Comparison of ENCODE assay signal across 27 cellular contexts in the genomic region with DNA sequence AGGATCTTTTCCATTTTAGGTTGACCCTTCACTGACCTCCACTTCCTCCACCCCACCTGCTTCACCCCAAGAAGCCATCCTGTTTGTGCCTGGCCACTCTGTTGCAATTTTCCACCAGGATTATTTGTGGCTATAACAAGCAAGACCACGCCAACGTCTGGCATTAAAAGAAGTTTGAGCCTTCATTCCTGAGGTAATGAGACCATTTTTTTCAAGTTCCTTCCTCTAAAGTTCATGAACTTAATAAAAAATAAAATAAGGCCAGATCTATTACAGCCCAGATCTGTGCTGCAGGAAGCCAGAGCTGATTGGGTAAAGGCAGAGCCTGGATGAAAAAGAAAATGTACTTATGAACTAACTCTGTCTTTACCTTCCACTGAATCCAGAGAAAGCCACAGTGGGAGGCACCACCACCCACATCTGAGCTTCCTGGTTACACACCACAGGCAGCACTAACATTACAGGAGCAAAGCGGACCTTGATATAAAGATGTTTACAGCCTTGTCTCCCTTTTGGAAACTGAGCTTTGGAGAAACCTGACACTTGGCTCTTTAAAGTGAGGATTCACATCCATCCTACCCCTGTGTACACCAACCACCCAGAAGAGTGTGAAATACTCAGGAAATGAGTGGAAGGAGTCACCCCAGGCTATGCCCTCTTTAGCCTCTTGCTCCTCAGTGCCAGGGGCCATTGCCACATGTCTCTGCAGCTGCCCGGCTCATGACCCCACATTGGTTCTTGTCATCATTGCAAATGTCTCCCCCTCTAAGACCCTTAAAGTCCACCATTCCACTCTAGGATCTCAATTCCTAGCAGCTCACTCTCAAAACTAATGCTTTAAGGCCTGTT.
DNase-seq lines count a peak whose midpoint lies in the region; ATAC-seq, FAIRE-seq and TF ChIP-seq lines count a peak whose summit lies in the region.
"Had no signal": no experiment of that assay in that cellular context is flagged by ENCODE, and none has a peak within 500 bp of the region (broad histone marks: within the 10 kb centered on the region; RNA-seq: fewer than 3 reads in every experiment).

No MANE protein-coding gene starts in this region.

- TF ChIP-seq CTCF in breast epithelium (IDR thresholded peaks at IDR 0.05) (no peak), mammary epithelial cell (conservative IDR thresholded peaks at IDR 0.05 in 1 of 2, IDR thresholded peaks at IDR 0.05 in 1 of 2; ENCODE audit: extremely low read depth in 1 of 2, insufficient read depth in 1 of 2, low read depth in 1 of 2, low read length in 2 of 2) (no peak), HepG2 (CRISPR knock-in tag; IDR thresholded peaks at IDR 0.05) (no peak), osteoblast (IDR thresholded peaks at IDR 0.05; ENCODE audit: extremely low read depth, low read depth, low read length) (no peak)

- H3K36me3 ChIP-seq in breast epithelium: no peaks in the 10 kb centered on the region
- no peaks in the 10 kb centered on the region for H3K36me3 ChIP-seq in mammary epithelial cell (ENCODE audit: insufficient read depth, low read length)
- H3K36me3 ChIP-seq in HepG2 (replicated peaks in 1 of 2; ENCODE audit: control insufficient read depth in 1 of 2, insufficient read depth in 2 of 2, low read length in 2 of 2): no peaks in the 10 kb centered on the region
- no peaks in the 10 kb centered on the region for H3K36me3 ChIP-seq in skeletal muscle tissue (ENCODE audit: control insufficient read depth in 3 of 3, insufficient read depth in 3 of 3, low read length in 3 of 3)
- no peaks in the 10 kb centered on the region for H3K36me3 ChIP-seq in osteoblast (ENCODE audit: insufficient read depth, low read length)
- no peaks in the 10 kb centered on the region for H3K36me3 ChIP-seq in GM23248 (ENCODE audit: low read depth)
- H3K36me3 ChIP-seq: esophagus muscularis mucosa, right lobe of liver, SJSA1, transverse colon had no signal

- no TSS peak for BruUV-seq in mammary epithelial cell (replicated peaks; lab: Mats Ljungman, UMichigan)
- BruUV-seq in HepG2 (replicated peaks; lab: Mats Ljungman, UMichigan): no TSS peak

- H3K27me3 ChIP-seq in breast epithelium (no peaks in the 10 kb centered on the region), mammary epithelial cell (ENCODE audit: insufficient read depth, low read length) (no peaks in the 10 kb centered on the region), HepG2 (ENCODE audit: control insufficient read depth in 1 of 2, insufficient read depth in 2 of 2, low read length in 2 of 2) (no peaks in the 10 kb centered on the region), skeletal muscle tissue (ENCODE audit: control insufficient read depth in 3 of 3, insufficient read depth in 3 of 3, low read length in 3 of 3) (no peaks in the 10 kb centered on the region), osteoblast (ENCODE audit: insufficient read depth, low read length) (no peaks in the 10 kb centered on the region), GM23248 (replicated peaks; ENCODE audit: insufficient read depth) (no peaks in the 10 kb centered on the region)
- H3K27me3 ChIP-seq: esophagus muscularis mucosa, hepatocyte, right lobe of liver, SJSA1, transverse colon had no signal

- H2AFZ ChIP-seq in mammary epithelial cell (ENCODE audit: low read depth, low read length): no peak overlapping the region
- no peak overlapping the region for H2AFZ ChIP-seq in HepG2 (ENCODE audit: low read length)
- no peak overlapping the region for H2AFZ ChIP-seq in osteoblast (ENCODE audit: low read length)
- no peak overlapping the region for H2AFZ ChIP-seq in GM23248
- H2AFZ ChIP-seq: hepatocyte had no signal

- no peaks in the 10 kb centered on the region for H3K79me2 ChIP-seq in mammary epithelial cell (ENCODE audit: insufficient read depth, low read length)
- no peaks in the 10 kb centered on the region for H3K79me2 ChIP-seq in HepG2 (ENCODE audit: insufficient read depth, low read length)
- no peaks in the 10 kb centered on the region for H3K79me2 ChIP-seq in osteoblast (ENCODE audit: insufficient read depth, low read length)
- H3K79me2 ChIP-seq in GM23248 (ENCODE audit: insufficient read depth): no peaks in the 10 kb centered on the region
- H3K79me2 ChIP-seq: hepatocyte had no signal

- in situ Hi-C loops in mammary epithelial cell (cut with MboI; ENCODE audit: low sequenced_read_pairs in 2 of 2) (no loop called here), HepG2 (cut with HindIII; ENCODE audit: extremely low pct_ligation_motif_present, low pct_unique_long_range_greater_than_20kb) (no loop called here), GM23248 (cut with MboI) (no loop called here)

- no peak for FAIRE-seq in HepG2 (lab: Jason Lieb, UNC)
- FAIRE-seq: GM12892 had no signal

- TF ChIP-seq POLR2A in breast epithelium (IDR thresholded peaks at IDR 0.05): no peak
- TF ChIP-seq POLR2A in HepG2 (IDR thresholded peaks at IDR 0.05; ENCODE audit: insufficient read depth in 1 of 2, low read depth in 2 of 2, low read length in 2 of 2): no peak

- H3K4me2 ChIP-seq in mammary epithelial cell (ENCODE audit: insufficient read depth, low read depth, low read length): no peak overlapping the region
- peak overlapping the region; percentile 30; the same call in 1 of the 2 replicates for H3K4me2 ChIP-seq in HepG2 (ENCODE audit: low read depth, low read length)
- no peak overlapping the region for H3K4me2 ChIP-seq in osteoblast (ENCODE audit: insufficient read depth, low read length)
- H3K4me2 ChIP-seq in GM23248 (ENCODE audit: unreplicated experiment): no peak overlapping the region
- H3K4me2 ChIP-seq: hepatocyte had no signal

- WGBS in mammary epithelial cell (ENCODE audit: low coverage, missing lambda C conversion rate): 58% methylated on average over 4 of the region's 4 CpGs
- 75% methylated on average over 4 of the region's 4 CpGs for WGBS in HepG2 (ENCODE audit: low lambda C conversion rate)
- WGBS in GM23248 (ENCODE audit: low coverage in 1 of 2, low lambda C conversion rate in 2 of 2, missing lambda C conversion rate in 2 of 2), 2 experiments: 80 to 90% methylated on average over 4 of the region's 4 CpGs

- POLR2A ChIA-PET in HepG2 (lab: Yijun Ruan, JAX): interaction anchor here (1.2 kb wide), 1 partner anchor 94 kb away, joined by 3 read pairs; no protein-coding TSS in a partner anchor

- H4K20me1 ChIP-seq in mammary epithelial cell (ENCODE audit: insufficient read depth, low read length) (no peaks in the 10 kb centered on the region), HepG2 (ENCODE audit: insufficient read depth, low read length) (no peaks in the 10 kb centered on the region), osteoblast (ENCODE audit: insufficient read depth, low read length) (no peaks in the 10 kb centered on the region), GM23248 (ENCODE audit: insufficient read depth) (no peaks in the 10 kb centered on the region)

- ATAC-seq in HepG2: no peak

- DNase-seq in breast epithelium (ENCODE audit: low spot score in 2 of 2) (no peak), mammary epithelial cell (no peak), dermis blood vessel endothelial cell (peak; percentile 69), HepG2 (ENCODE audit: low spot score) (no peak), osteoblast (ENCODE audit: insufficient read length, low spot score, missing footprints) (no peak), GM23248 (no peak), NCI-H2081 (lab: John Stamatoyannopoulos, UW) (no peak)
- DNase-seq: activated CD4-positive, alpha-beta T cell treated with anti-CD3 and anti-CD28 coated beads, Interleukin-2, amount 50 U/mL, for 1 hour; activated CD8-positive, alpha-beta memory T cell treated with anti-CD3 and anti-CD28 coated beads, Interleukin-2, amount 50 U/mL, for 48 hours; activated effector memory CD4-positive, alpha-beta T cell treated with anti-CD3 and anti-CD28 coated beads, Interleukin-2, amount 50 U/mL, for 16 hours; DMS153; effector CD8-positive, alpha-beta T cell; H7; NCI-H1436; NCI-H2171 treated with DMSO at 0.1 percent for 48 hours; NCI-H774; stimulated activated CD4-positive, alpha-beta T cell treated with anti-CD3 and anti-CD28 coated beads, Interleukin-1b, Interleukin-23, amount 100 ng/mL, for 48 hours; transverse colon had no signal

- intact Hi-C loops in breast epithelium (cut with DNase I; ENCODE audit: low total_unique reads): no loop called here
- intact Hi-C loops in mammary epithelial cell (cut with micrococcal nuclease): no loop called here
- intact Hi-C loops in HepG2 (cut with micrococcal nuclease; ENCODE audit: unreplicated experiment): no loop called here

- TF ChIP-seq RAD21 in HepG2 (CRISPR knock-in tag; IDR thresholded peaks at IDR 0.05): no peak

- CTCF ChIA-PET in mammary epithelial cell (lab: Charles Lee; ENCODE audit: low non-redundant PET): no interaction called here
- CTCF ChIA-PET in HepG2 (lab: Yijun Ruan, JAX; ENCODE audit: low intra/inter-chr PET ratio, low total read pairs): no interaction called here

- H3K9me3 ChIP-seq in breast epithelium (no peaks in the 10 kb centered on the region), mammary epithelial cell (replicated peaks; ENCODE audit: insufficient read depth, low read length) (no peaks in the 10 kb centered on the region), HepG2 (ENCODE audit: low read length) (no peaks in the 10 kb centered on the region), skeletal muscle tissue (ENCODE audit: control insufficient read depth in 3 of 3, low read length in 3 of 3) (no peaks in the 10 kb centered on the region), osteoblast (ENCODE audit: low read depth, low read length) (no peaks in the 10 kb centered on the region), GM23248 (ENCODE audit: low read depth) (no peaks in the 10 kb centered on the region)
- H3K9me3 ChIP-seq: esophagus muscularis mucosa, right lobe of liver, SJSA1, transverse colon had no signal

- H3K27ac ChIP-seq in breast epithelium (peak overlapping the region; percentile 10 to 71), mammary epithelial cell (ENCODE audit: insufficient read depth, low read depth, low read length) (no peak overlapping the region), HepG2 (ENCODE audit: extremely low read length, insufficient read depth, low read length) (peak overlapping the region; percentile 7), skeletal muscle tissue (ENCODE audit: low read depth, low read length) (peak overlapping the region; percentile 50), osteoblast (ENCODE audit: low read depth, low read length) (no peak overlapping the region), GM23248 (no peak overlapping the region)
- H3K27ac ChIP-seq: 22Rv1, C4-2B, hepatocyte, right lobe of liver, SJSA1, transverse colon, VCaP had no signal

- no peaks in the 10 kb centered on the region for H3K9me2 ChIP-seq in GM23248 (ENCODE audit: insufficient read depth)

- no peaks in the 10 kb centered on the region for H3F3A ChIP-seq in GM23248 (ENCODE audit: insufficient read depth)

- no peak overlapping the region for H3K9ac ChIP-seq in mammary epithelial cell (ENCODE audit: insufficient read depth, low read length)
- no peak overlapping the region for H3K9ac ChIP-seq in HepG2 (ENCODE audit: insufficient read depth, low read depth, low read length)
- no peak overlapping the region for H3K9ac ChIP-seq in skeletal muscle tissue (ENCODE audit: low read depth in 1 of 3, low read length in 3 of 3)
- H3K9ac ChIP-seq in GM23248: no peak overlapping the region

- dilution Hi-C loops in mammary epithelial cell (cut with HindIII; ENCODE audit: low sequenced_read_pairs): no loop called here

- H3K4me3 ChIP-seq in breast epithelium (no peak overlapping the region), mammary epithelial cell (replicated peaks in 1 of 3; ENCODE audit: insufficient read depth in 1 of 3, low read depth in 2 of 3, low read length in 3 of 3) (no peak overlapping the region), HepG2 (replicated peaks in 1 of 3; ENCODE audit: insufficient read depth in 1 of 3, low read depth in 2 of 3, low read length in 3 of 3) (no peak overlapping the region), skeletal muscle tissue (ENCODE audit: low read length in 3 of 3) (no peak overlapping the region), osteoblast (ENCODE audit: insufficient read depth, low read length) (no peak overlapping the region), GM23248 (no peak overlapping the region)
- H3K4me3 ChIP-seq: esophagus muscularis mucosa, hepatocyte, right lobe of liver, SJSA1, transverse colon had no signal

- H3K4me1 ChIP-seq in breast epithelium (no peaks in the 10 kb centered on the region), mammary epithelial cell (ENCODE audit: insufficient read depth, low read length) (no peaks in the 10 kb centered on the region), HepG2 (ENCODE audit: insufficient read depth, low read length) (peaks cover 47% of the 10 kb centered on the region), skeletal muscle tissue (ENCODE audit: control insufficient read depth in 3 of 3, insufficient read depth in 3 of 3, low read length in 3 of 3) (peaks cover 13 to 28% (median 17%) of the 10 kb centered on the region in 3 donors), osteoblast (ENCODE audit: insufficient read depth, low read length) (no peaks in the 10 kb centered on the region), GM23248 (ENCODE audit: insufficient read depth) (no peaks in the 10 kb centered on the region)
- H3K4me1 ChIP-seq: transverse colon had no signal

- no peak for TF ChIP-seq EP300 in HepG2 (IDR thresholded peaks at IDR 0.05; ENCODE audit: low read depth in 2 of 2, low read length in 2 of 2)
- no peak for TF ChIP-seq EP300 in HepG2 (CRISPR knock-in tag; IDR thresholded peaks at IDR 0.05; ENCODE audit: borderline replicate concordance)

Comparison
In these comparisons a context has a peak if more than half of its experiments do, and no peak if none do; other contexts are left out.
1. H3K27ac ChIP-seq: peak in breast epithelium (2 of 2), HepG2 (single experiment) and skeletal muscle tissue (single experiment); none in mammary epithelial cell (single experiment), osteoblast (single experiment) and GM23248 (single experiment).